In genomic region chr4:5932021-5932553, GRCh38 we compare ENCODE assay signal across 19 cellular contexts. TPM values are rescaled to one million over a fixed set of nuclear protein-coding genes. Genes with fewer than 3 reads are reported as not detected.
DNase-seq lines count a peak whose midpoint lies in the region; TF ChIP-seq lines count a peak whose summit lies in the region.
"Had no signal": no experiment of that assay in that cellular context is flagged by ENCODE, and none has a peak within 500 bp of the region (broad histone marks: within the 10 kb centered on the region; RNA-seq: fewer than 3 reads in every experiment).

No MANE protein-coding gene starts in this region.

- H3K4me1 ChIP-seq in mesenchymal stem cell (ENCODE audit: control insufficient read depth, insufficient read depth, low read depth, low read length), result peaks cover 2% of the 10 kb centered on the region
- no peaks in the 10 kb centered on the region for H3K4me1 ChIP-seq in esophagus muscularis mucosa
- H3K4me1 ChIP-seq: gastroesophageal sphincter, prostate gland, tibial nerve had no signal

- H2AK5ac ChIP-seq in mesenchymal stem cell (ENCODE audit: low read length, severe bottlenecking), result no peak overlapping the region

- no peak overlapping the region for H3K9ac ChIP-seq in mesenchymal stem cell (ENCODE audit: low read length)

- no peaks in the 10 kb centered on the region for H3K9me3 ChIP-seq in mesenchymal stem cell (ENCODE audit: control insufficient read depth, low read length)
- no peaks in the 10 kb centered on the region for H3K9me3 ChIP-seq in esophagus muscularis mucosa
- H3K9me3 ChIP-seq: gastroesophageal sphincter, prostate gland, tibial nerve had no signal

- H4K91ac ChIP-seq in mesenchymal stem cell (ENCODE audit: low read length), result no peak overlapping the region

- no peak overlapping the region for H3K14ac ChIP-seq in mesenchymal stem cell (ENCODE audit: low read length in 2 of 2)

- no peak overlapping the region for H2BK15ac ChIP-seq in mesenchymal stem cell (ENCODE audit: low read depth, poor library complexity, severe bottlenecking)

- no peak for TF ChIP-seq EP300 in esophagus muscularis mucosa (IDR thresholded peaks at IDR 0.05)

- H2BK120ac ChIP-seq in mesenchymal stem cell (ENCODE audit: low read depth, low read length), result no peak overlapping the region

- no peak overlapping the region for H2BK12ac ChIP-seq in mesenchymal stem cell (ENCODE audit: low read length in 2 of 2)

- no peaks in the 10 kb centered on the region for H3K79me1 ChIP-seq in mesenchymal stem cell (replicated peaks; ENCODE audit: low read length, poor library complexity, severe bottlenecking)

- no peak overlapping the region for H3K4ac ChIP-seq in mesenchymal stem cell (ENCODE audit: low read depth in 1 of 2, low read length in 2 of 2)

- H3K27me3 ChIP-seq in mesenchymal stem cell (ENCODE audit: control insufficient read depth in 1 of 2, insufficient read depth in 1 of 2, low read length in 2 of 2) (peaks cover 24 to 72% of the 10 kb centered on the region in 2 experiments), esophagus muscularis mucosa (peaks cover 0 to 64% (median 0%) of the 10 kb centered on the region in 4 donors)
- H3K27me3 ChIP-seq: tibial nerve had no signal

- H3K4me3 ChIP-seq in mesenchymal stem cell (ENCODE audit: insufficient read depth in 1 of 2, low read depth in 1 of 2, low read length in 2 of 2), result no peak overlapping the region
- no peak overlapping the region for H3K4me3 ChIP-seq in esophagus muscularis mucosa
- H3K4me3 ChIP-seq: gastroesophageal sphincter, prostate gland, tibial nerve had no signal

- WGBS in mesenchymal stem cell, result 78% methylated on average over 12 of the region's 12 CpGs
- 67% methylated on average over 12 of the region's 12 CpGs for WGBS in esophagus muscularis mucosa

- H3K36me3 ChIP-seq in mesenchymal stem cell (ENCODE audit: control insufficient read depth in 1 of 2, insufficient read depth in 2 of 2, low read depth in 1 of 2, low read length in 2 of 2) (no peaks in the 10 kb centered on the region), esophagus muscularis mucosa (no peaks in the 10 kb centered on the region)
- H3K36me3 ChIP-seq: gastroesophageal sphincter, prostate gland, tibial nerve had no signal

- H3K27ac ChIP-seq in mesenchymal stem cell (ENCODE audit: low read length, poor library complexity, severe bottlenecking) (no peak overlapping the region), esophagus muscularis mucosa (replicated peaks in 1 of 4) (no peak overlapping the region)
- H3K27ac ChIP-seq: gastroesophageal sphincter, prostate gland, tibial nerve had no signal

- no peak for TF ChIP-seq CTCF in esophagus muscularis mucosa (IDR thresholded peaks at IDR 0.05)

- DNase-seq in DMS79 (lab: John Stamatoyannopoulos, UW) (peak; percentile 78), NCI-H1436 treated with DMSO at 0.1 percent for 48 hours (lab: John Stamatoyannopoulos, UW) (peak; percentile 39), NCI-H2196 (lab: John Stamatoyannopoulos, UW; ENCODE audit: unreplicated experiment) (peak; percentile 89), islet precursor cell (peak; percentile 12), mesenchymal stem cell (no peak), NOMO-1 (lab: John Stamatoyannopoulos, UW; ENCODE audit: unreplicated experiment in 2 of 2) (no peak), esophagus muscularis mucosa (ENCODE audit: extremely low spot score) (no peak), cerebellar cortex (ENCODE audit: low spot score) (no peak)
- DNase-seq: activated CD4-positive, alpha-beta T cell treated with anti-CD3 and anti-CD28 coated beads for 4 hours; activated CD8-positive, alpha-beta memory T cell treated with anti-CD3 and anti-CD28 coated beads, Interleukin-2, amount 10 ng/mL, durations not matched to agents 7 days and 5 days; HCEC 1CT; midbrain; NCI-H226; stimulated activated CD4-positive, alpha-beta T cell treated with anti-CD3 and anti-CD28 coated beads, Interleukin-2, amount 100 ng/mL, for 24 hours; stimulated activated naive CD8-positive, alpha-beta T cell treated with anti-CD3 and anti-CD28 coated beads, Interleukin-15, Interleukin-2, amounts not matched to agents 100 U/mL and 50 U/mL, for 24 hours; T-cell had no signal

- H2AFZ ChIP-seq in mesenchymal stem cell (ENCODE audit: low read depth, low read length), result no peak overlapping the region

- H2BK5ac ChIP-seq in mesenchymal stem cell (ENCODE audit: low read depth, low read length, poor library complexity, severe bottlenecking), result no peak overlapping the region

- no peak overlapping the region for H4K8ac ChIP-seq in mesenchymal stem cell (ENCODE audit: low read length)

- no peak overlapping the region for H3K18ac ChIP-seq in mesenchymal stem cell (ENCODE audit: low read depth in 1 of 2, low read length in 2 of 2)

- no peak overlapping the region for H3K4me2 ChIP-seq in mesenchymal stem cell (ENCODE audit: low read length, poor library complexity, severe bottlenecking)

- no peak for TF ChIP-seq POLR2A in esophagus muscularis mucosa (IDR thresholded peaks at IDR 0.05; ENCODE audit: low read depth)

- H3K23ac ChIP-seq in mesenchymal stem cell (ENCODE audit: low read length in 2 of 2), result no peak overlapping the region

- intact Hi-C loops in esophagus muscularis mucosa (cut with DNase I), result no loop called here

RNA-seq across cellular contexts. Expression of gene CRMP1, which starts 39.2 kb away (rescaled TPM):
- 16.9 TPM for polyA plus RNA-seq in mesenchymal stem cell (2013, experiment 1 of 2)
- polyA plus RNA-seq in mesenchymal stem cell (2013, experiment 2 of 2), result 16.6 TPM
- total RNA-seq in esophagus muscularis mucosa, result 1 to 10 TPM; 1.2 to 4.0 (median 2.3) TPM

Comparison
In these comparisons a context has a peak if more than half of its experiments do, and no peak if none do; other contexts are left out.
1. DNase-seq: peak in DMS79 (single experiment), NCI-H1436 treated with DMSO at 0.1 percent for 48 hours (single experiment), NCI-H2196 (single experiment) and islet precursor cell (single experiment); none in mesenchymal stem cell (single experiment), NOMO-1 (0 of 2), esophagus muscularis mucosa (single experiment) and cerebellar cortex (single experiment).